31 cellular contexts compared by ENCODE assay signal in genomic region chr19:41897181-41897580, GRCh38. TPM values are rescaled to one million over a fixed set of nuclear protein-coding genes. Genes with fewer than 3 reads are reported as not detected.
"Had no signal": no experiment of that assay in that cellular context is flagged by ENCODE, and none has a peak within 500 bp of the region (broad histone marks: within the 10 kb centered on the region; RNA-seq: fewer than 3 reads in every experiment).

No MANE protein-coding gene starts in this region.

- H3K4me2 ChIP-seq: smooth muscle cell had no signal

- H3K4me1 ChIP-seq: sigmoid colon, SJSA1, tibial artery had no signal

- H3K4me3 Mint-ChIP-seq: activated B cell treated with CpG ODN at 0.5 μM for 24 hours; activated CD4-positive, alpha-beta memory T cell treated with anti-CD3 and anti-CD28 coated beads for 36 hours; activated CD4-positive, alpha-beta T cell treated with anti-CD3 and anti-CD28 coated beads for 36 hours; activated CD8-positive, alpha-beta memory T cell treated with anti-CD3 and anti-CD28 coated beads, Interleukin-2, amount 10 ng/mL, durations not matched to agents 7 days and 5 days; activated naive CD8-positive, alpha-beta T cell treated with anti-CD3 and anti-CD28 coated beads, Interleukin-2, amount 10 ng/mL, durations not matched to agents 7 days and 5 days; neural crest cell; T-helper 1 cell treated with Interleukin-12 subunit alpha and Interleukin-12 subunit beta and Interleukin-4 antibody, amounts not matched to agents 30 μg/mL and 1 μg/mL, for 36 hours had no signal

- H3K27me3 ChIP-seq: heart left ventricle, sigmoid colon, SJSA1, tibial artery had no signal

- H3K27me3 Mint-ChIP-seq: activated B cell treated with CpG ODN at 0.5 μM for 24 hours; activated CD4-positive, alpha-beta memory T cell treated with anti-CD3 and anti-CD28 coated beads for 36 hours; activated CD4-positive, alpha-beta T cell treated with anti-CD3 and anti-CD28 coated beads for 36 hours; activated CD8-positive, alpha-beta memory T cell treated with anti-CD3 and anti-CD28 coated beads, Interleukin-2, amount 10 ng/mL, durations not matched to agents 7 days and 5 days; activated naive CD8-positive, alpha-beta T cell treated with anti-CD3 and anti-CD28 coated beads, Interleukin-2, amount 10 ng/mL, durations not matched to agents 7 days and 5 days; progenitor cell of endocrine pancreas had no signal

- H3K27ac Mint-ChIP-seq: activated B cell treated with CpG ODN at 0.5 μM for 24 hours; T-helper 1 cell treated with Interleukin-12 subunit alpha and Interleukin-12 subunit beta and Interleukin-4 antibody, amounts not matched to agents 30 μg/mL and 1 μg/mL, for 36 hours had no signal

- ATAC-seq: activated CD4-positive, alpha-beta T cell treated with anti-CD3 and anti-CD28 coated beads for 36 hours; activated CD8-positive, alpha-beta memory T cell treated with anti-CD3 and anti-CD28 coated beads, Interleukin-2, amount 10 ng/mL, durations not matched to agents 7 days and 5 days; heart left ventricle had no signal

- H3K27ac ChIP-seq: heart left ventricle, sigmoid colon, SJSA1, tibial artery had no signal

- DNase-seq: activated B cell treated with CpG ODN at 0.5 μM for 24 hours; activated CD4-positive, alpha-beta memory T cell treated with anti-CD3 and anti-CD28 coated beads for 36 hours; activated CD4-positive, alpha-beta T cell treated with anti-CD3 and anti-CD28 coated beads for 36 hours; activated CD8-positive, alpha-beta memory T cell treated with anti-CD3 and anti-CD28 coated beads, Interleukin-2, amount 10 ng/mL, durations not matched to agents 7 days and 5 days; activated naive CD4-positive, alpha-beta T cell; activated naive CD8-positive, alpha-beta T cell treated with anti-CD3 and anti-CD28 coated beads, Interleukin-2, amount 10 ng/mL, durations not matched to agents 7 days and 5 days; amygdala; cortex of kidney; heart left ventricle; islet precursor cell; left cardiac atrium; retina; sigmoid colon; stimulated activated CD4-positive, alpha-beta T cell treated with anti-CD3 and anti-CD28 coated beads, Interleukin-15, amount 100 ng/mL, for 24 hours; stimulated activated naive CD4-positive, alpha-beta T cell; substantia nigra; T1000; tibial artery had no signal

- H3K4me3 ChIP-seq: heart left ventricle, sigmoid colon, SJSA1, smooth muscle cell, tibial artery had no signal

- H3K9me3 Mint-ChIP-seq: activated B cell treated with CpG ODN at 0.5 μM for 24 hours; activated CD4-positive, alpha-beta memory T cell treated with anti-CD3 and anti-CD28 coated beads for 36 hours; activated naive CD8-positive, alpha-beta T cell treated with anti-CD3 and anti-CD28 coated beads, Interleukin-2, amount 10 ng/mL, durations not matched to agents 7 days and 5 days; activated T-helper 2 cell treated with anti-CD3 and anti-CD28 coated beads, Interferon-gamma antibody, Interleukin-2, Interleukin-4, amounts not matched to agents 10 μg/mL and 5 μg/mL and 100 μg/mL, durations not matched to agents 14 hours and 24 hours and 36 hours; neural crest cell; T-helper 1 cell treated with Interleukin-12 subunit alpha and Interleukin-12 subunit beta and Interleukin-4 antibody, amounts not matched to agents 30 μg/mL and 1 μg/mL, for 36 hours had no signal

RNA-seq across cellular contexts. Expression of gene CD79A, which starts 20.1 kb away (rescaled TPM):
- total RNA-seq: cerebellum, epithelial cell of proximal tubule, fibroblast of villous mesenchyme, sigmoid colon, smooth muscle cell had no signal

RNA-seq across cellular contexts. Expression of gene ERFL, which starts 31.1 kb away (rescaled TPM):
- total RNA-seq: cerebellum, epithelial cell of proximal tubule, fibroblast of villous mesenchyme, liver, myocyte, sigmoid colon, SJSA1 had no signal
- polyA plus RNA-seq: heart left ventricle, liver had no signal

RNA-seq across cellular contexts. Expression of gene DMRTC2, which starts 52.3 kb away (rescaled TPM):
- total RNA-seq: activated B cell treated with CpG ODN at 0.5 μM for 24 hours; activated CD4-positive, alpha-beta memory T cell treated with anti-CD3 and anti-CD28 coated beads for 36 hours; activated CD4-positive, alpha-beta T cell treated with anti-CD3 and anti-CD28 coated beads for 36 hours; activated CD8-positive, alpha-beta memory T cell treated with anti-CD3 and anti-CD28 coated beads, Interleukin-2, amount 10 ng/mL, durations not matched to agents 7 days and 5 days; activated naive CD8-positive, alpha-beta T cell treated with anti-CD3 and anti-CD28 coated beads, Interleukin-2, amount 10 ng/mL, durations not matched to agents 7 days and 5 days; activated T-helper 2 cell treated with anti-CD3 and anti-CD28 coated beads, Interferon-gamma antibody, Interleukin-2, Interleukin-4, amounts not matched to agents 10 μg/mL and 5 μg/mL and 100 μg/mL, durations not matched to agents 14 hours and 24 hours and 36 hours; cerebellum; epithelial cell of proximal tubule; fibroblast of villous mesenchyme; heart left ventricle; left cardiac atrium; liver; mononuclear cell; myocyte; neural crest cell; omental fat pad; progenitor cell of endocrine pancreas; sigmoid colon; SJSA1; smooth muscle cell had no signal
- polyA plus RNA-seq: heart left ventricle, liver, sigmoid colon, smooth muscle cell had no signal
